In genomic region chr1:151221616-151222015, GRCh38 we compare ENCODE assay signal across 20 cellular contexts. TPM values are rescaled to one million over a fixed set of nuclear protein-coding genes. Genes with fewer than 3 reads are reported as not detected.
DNase-seq lines count a peak whose midpoint lies in the region; ATAC-seq, FAIRE-seq and TF ChIP-seq lines count a peak whose summit lies in the region.
"Had no signal": no experiment of that assay in that cellular context is flagged by ENCODE, and none has a peak within 500 bp of the region (broad histone marks: within the 10 kb centered on the region; RNA-seq: fewer than 3 reads in every experiment).

No MANE protein-coding gene starts in this region.

- no peaks in the 10 kb centered on the region for H3K27me3 ChIP-seq in left ventricle myocardium inferior (ENCODE audit: low read depth)
- no peaks in the 10 kb centered on the region for H3K27me3 ChIP-seq in right cardiac atrium (ENCODE audit: control insufficient read depth, insufficient read depth)
- no peaks in the 10 kb centered on the region for H3K27me3 ChIP-seq in GM12878 (replicated peaks in 1 of 2; ENCODE audit: control insufficient read depth in 2 of 2, insufficient read depth in 2 of 2, low read length in 1 of 2)
- H3K27me3 ChIP-seq: Peyer's patch, SJSA1 had no signal

- TF ChIP-seq POLR2A in GM12878 (IDR thresholded peaks at IDR 0.05; ENCODE audit: low read depth, low read length) = no peak

- no peaks in the 10 kb centered on the region for H3K9me3 Mint-ChIP-seq in stimulated activated effector memory CD8-positive, alpha-beta T cell treated with anti-CD3 and anti-CD28 coated beads, Interleukin-12 subunit alpha, Interleukin-12 subunit beta, amount 100 ng/mL, for 72 hours
- H3K9me3 Mint-ChIP-seq: CD4-positive, alpha-beta memory T cell; IgD-negative memory B cell; T-helper 1 cell treated with Interleukin-12 subunit alpha and Interleukin-12 subunit beta and Interleukin-4 antibody, amounts not matched to agents 30 μg/mL and 1 μg/mL, for 36 hours had no signal

- TF ChIP-seq EP300 in GM12878 (IDR thresholded peaks at IDR 0.05; ENCODE audit: borderline replicate concordance in 1 of 2, control insufficient read depth in 1 of 2, low read depth in 2 of 2, low read length in 2 of 2) = no peak

- H3K9me3 ChIP-seq in left ventricle myocardium inferior (replicated peaks) = no peaks in the 10 kb centered on the region
- no peaks in the 10 kb centered on the region for H3K9me3 ChIP-seq in right cardiac atrium (ENCODE audit: control insufficient read depth, low read length)
- H3K9me3 ChIP-seq in HEK293 (ENCODE audit: control insufficient read depth, insufficient read depth, low read depth, low read length) = no peaks in the 10 kb centered on the region
- no peaks in the 10 kb centered on the region for H3K9me3 ChIP-seq in GM12878 (replicated peaks; ENCODE audit: control insufficient read depth, insufficient read depth, low read length)
- H3K9me3 ChIP-seq: Caco-2, HAP-1, Peyer's patch, SJSA1 had no signal

- TF ChIP-seq RAD21 in GM12878 (IDR thresholded peaks at IDR 0.05; ENCODE audit: insufficient read depth, low read depth, low read length) = no peak

- H4K20me1 ChIP-seq in GM12878 (ENCODE audit: control insufficient read depth, insufficient read depth) = peaks cover 2% of the 10 kb centered on the region; the same call in 1 of the 2 replicates

- CTCF ChIA-PET in HEK293 (lab: Yijun Ruan, JAX) (no interaction called here), GM12878 (lab: Yijun Ruan, JAX) (interaction anchor here (1.1 kb wide), 1 partner anchor 30 kb away, joined by 4 read pairs; no protein-coding TSS in a partner anchor)

- H3K4me3 Mint-ChIP-seq in stimulated activated effector memory CD8-positive, alpha-beta T cell treated with anti-CD3 and anti-CD28 coated beads, Interleukin-12 subunit alpha, Interleukin-12 subunit beta, amount 100 ng/mL, for 72 hours = no peak overlapping the region
- H3K4me3 Mint-ChIP-seq: CD4-positive, alpha-beta memory T cell; IgD-negative memory B cell; T-helper 1 cell treated with Interleukin-12 subunit alpha and Interleukin-12 subunit beta and Interleukin-4 antibody, amounts not matched to agents 30 μg/mL and 1 μg/mL, for 36 hours had no signal

- no peak for DNase-seq in left ventricle myocardium inferior
- DNase-seq in right cardiac atrium = no peak
- DNase-seq in GM12878 (ENCODE audit: low read depth, low spot score) = no peak
- DNase-seq in stimulated activated effector memory CD8-positive, alpha-beta T cell treated with anti-CD3 and anti-CD28 coated beads, Interleukin-12 subunit alpha, Interleukin-12 subunit beta, amount 100 ng/mL, for 72 hours (ENCODE audit: low spot score in 2 of 2) = no peak
- DNase-seq in posterior vena cava (ENCODE audit: low spot score) = no peak
- no peak for DNase-seq in NCI-H2196 (lab: John Stamatoyannopoulos, UW; ENCODE audit: unreplicated experiment)
- DNase-seq: Caco-2; CD4-positive, alpha-beta memory T cell; DMS153; NCI-H1092; NCI-H146; NCI-H2029 treated with DMSO at 0.1 percent for 48 hours; NCI-H526; Peyer's patch had no signal

- POLR2A ChIA-PET in HEK293 (lab: Yijun Ruan, JAX) (no interaction called here), GM12878 (lab: Charles Lee) (interaction anchor here (1.5 kb wide), 1 partner anchor 21 kb away, joined by 3 read pairs; no protein-coding TSS in a partner anchor)

- ATAC-seq in right cardiac atrium = no peak
- ATAC-seq in GM12878 = no peak
- ATAC-seq in stimulated activated effector memory CD8-positive, alpha-beta T cell treated with anti-CD3 and anti-CD28 coated beads, Interleukin-12 subunit alpha, Interleukin-12 subunit beta, amount 100 ng/mL, for 72 hours = no peak
- no peak for ATAC-seq in HG03439 (IDR thresholded peaks at IDR 0.05; ENCODE audit: unreplicated experiment)

- intact Hi-C loops in left ventricle myocardium inferior (cut with micrococcal nuclease) = no loop called here
- intact Hi-C loops in right cardiac atrium (cut with DNase I) = no loop called here
- intact Hi-C loops in GM12878 (cut with micrococcal nuclease; ENCODE audit: unreplicated experiment) = no loop called here
- intact Hi-C loops in posterior vena cava (cut with DNase I) = no loop called here

- peak overlapping the region; percentile 34 for H3K27ac Mint-ChIP-seq in stimulated activated effector memory CD8-positive, alpha-beta T cell treated with anti-CD3 and anti-CD28 coated beads, Interleukin-12 subunit alpha, Interleukin-12 subunit beta, amount 100 ng/mL, for 72 hours
- H3K27ac Mint-ChIP-seq: IgD-negative memory B cell; T-helper 1 cell treated with Interleukin-12 subunit alpha and Interleukin-12 subunit beta and Interleukin-4 antibody, amounts not matched to agents 30 μg/mL and 1 μg/mL, for 36 hours had no signal

- H3K9ac ChIP-seq in GM12878 (ENCODE audit: control insufficient read depth, insufficient read depth, low read length) = no peak overlapping the region

- SMC1A ChIA-PET in GM12878 (lab: Charles Lee; ENCODE audit: uncharacterized antibody, unreplicated experiment) = no interaction called here

- no peak overlapping the region for H2AFZ ChIP-seq in GM12878 (ENCODE audit: control insufficient read depth, low read depth, low read length)

- peaks cover 31% of the 10 kb centered on the region for H3K36me3 ChIP-seq in left ventricle myocardium inferior
- H3K36me3 ChIP-seq in HEK293 (ENCODE audit: control insufficient read depth in 2 of 2, insufficient read depth in 1 of 2, low read length in 2 of 2) = peaks cover 33 to 55% of the 10 kb centered on the region in 2 experiments; a peak in 2 of 3 replicates
- peaks cover 0 to 11% of the 10 kb centered on the region in 2 experiments; a peak in 3 of 4 replicates for H3K36me3 ChIP-seq in GM12878 (ENCODE audit: control insufficient read depth in 2 of 2, insufficient read depth in 2 of 2, low read length in 1 of 2)

- peaks cover 24% of the 10 kb centered on the region for H3K79me2 ChIP-seq in GM12878 (ENCODE audit: control insufficient read depth, insufficient read depth, low read length)

- WGBS in right cardiac atrium = 85% methylated on average over 1 of the region's 1 CpG
- WGBS in GM12878 (ENCODE audit: insufficient coverage, insufficient replicate concordance, low lambda C conversion rate, missing lambda C conversion rate) = 65% methylated on average over 1 of the region's 1 CpG

- TF ChIP-seq CTCF in left ventricle myocardium inferior (IDR thresholded peaks at IDR 0.05; ENCODE audit: borderline replicate concordance) (no peak), HEK293 (tag by site-specific recombination; IDR thresholded peaks at IDR 0.05) (no peak), GM12878 (IDR thresholded peaks at IDR 0.05 in 2 of 3, conservative IDR thresholded peaks at IDR 0.05 in 1 of 3; ENCODE audit: control insufficient read depth in 2 of 3, extremely low read depth in 1 of 3, insufficient read depth in 1 of 3, low read depth in 3 of 3, low read length in 3 of 3) (no peak)

- peaks cover 11% of the 10 kb centered on the region for H3K4me1 Mint-ChIP-seq in stimulated activated effector memory CD8-positive, alpha-beta T cell treated with anti-CD3 and anti-CD28 coated beads, Interleukin-12 subunit alpha, Interleukin-12 subunit beta, amount 100 ng/mL, for 72 hours

- RAD21 ChIA-PET in GM12878 (lab: Charles Lee; ENCODE audit: unreplicated experiment) = no interaction called here

- BruUV-seq in GM12878 (replicated peaks; lab: Mats Ljungman, UMichigan) = TSS peak; percentile 21

- H3K4me1 ChIP-seq in left ventricle myocardium inferior (peaks cover 31% of the 10 kb centered on the region), right cardiac atrium (ENCODE audit: control insufficient read depth, insufficient read depth, low read length) (no peaks in the 10 kb centered on the region), HEK293 (ENCODE audit: control insufficient read depth, insufficient read depth, low read length) (no peaks in the 10 kb centered on the region), GM12878 (ENCODE audit: control insufficient read depth, insufficient read depth, low read length) (no peaks in the 10 kb centered on the region)
- H3K4me1 ChIP-seq: Caco-2, Peyer's patch, SJSA1 had no signal

- H3K4me3 ChIP-seq in left ventricle myocardium inferior (no peak overlapping the region), right cardiac atrium (ENCODE audit: low read length) (no peak overlapping the region), HEK293 (ENCODE audit: low read depth, low read length) (no peak overlapping the region), GM12878 (no peak overlapping the region)
- H3K4me3 ChIP-seq: HAP-1, Peyer's patch, SJSA1 had no signal

- H3K4me2 ChIP-seq in GM12878 (ENCODE audit: control insufficient read depth, insufficient read depth) = no peak overlapping the region

- in situ Hi-C loops in GM12878 (cut with MboI) = no loop called here

- no peak for FAIRE-seq in GM12878 (lab: Jason Lieb, UNC)

- H3K27ac ChIP-seq in left ventricle myocardium inferior (replicated peaks) (peak overlapping the region; percentile 7), right cardiac atrium (ENCODE audit: low read length) (no peak overlapping the region), HEK293 (ENCODE audit: extremely low read depth, low read depth, low read length) (no peak overlapping the region), GM12878 (ENCODE audit: control insufficient read depth, insufficient read depth) (no peak overlapping the region)
- H3K27ac ChIP-seq: Peyer's patch, SJSA1 had no signal

- peaks cover 87% of the 10 kb centered on the region for H3K36me3 Mint-ChIP-seq in stimulated activated effector memory CD8-positive, alpha-beta T cell treated with anti-CD3 and anti-CD28 coated beads, Interleukin-12 subunit alpha, Interleukin-12 subunit beta, amount 100 ng/mL, for 72 hours

RNA-seq across cellular contexts. Expression of gene PIP5K1A, which starts 23.3 kb away (rescaled TPM):
- total RNA-seq in left ventricle myocardium inferior = 28.5 TPM
- total RNA-seq in right cardiac atrium = 10 to 100 TPM; 33.7 to 50.7 (median 38.2) TPM
- polyA plus RNA-seq in right cardiac atrium = 20.4 TPM
- 299 and 304 TPM in 2 replicates for total RNA-seq in GM12878 (2013; cell fraction: nucleolus; rRNA removed)
- 66.3 and 68.7 TPM in 2 replicates for total RNA-seq in GM12878 (2014; rRNA removed)
- total RNA-seq in GM12878 (2014; rRNA removed; fragmentation: Illumina TruSeq; extraction: Trizol) = 50.2 and 55.8 TPM in 2 replicates
- total RNA-seq in GM12878 (2021) = 58.1 and 58.4 TPM in 2 replicates
- 28.1 TPM for polyA plus RNA-seq in GM12878 (2011; ENCODE audit: low read depth)
- polyA plus RNA-seq in GM12878 (2011; rRNA removed) = 81.0 and 114 TPM in 2 replicates
- 75.7 and 104 TPM in 2 replicates for polyA plus RNA-seq in GM12878 (2011; cell fraction: cytosol; rRNA removed)
- 116 and 117 TPM in 2 replicates for polyA plus RNA-seq in GM12878 (2011; cell fraction: nucleus; rRNA removed)
- 30.2 and 34.5 TPM in 2 replicates for polyA plus RNA-seq in GM12878 (2012)
- polyA plus RNA-seq in GM12878 (2014; fragmentation: Illumina TruSeq; extraction: Trizol) = 75.0 and 96.5 TPM in 2 replicates
- 1 to 10 TPM; 4.5 to 5.8 TPM for polyA plus RNA-seq in GM12878 (2014; fragmentation: Nextera tagmentation; extraction: Ambion mirVana)
- polyA plus RNA-seq in GM12878 (2014; rRNA removed) = 50.7 and 52.7 TPM in 2 replicates
- 10 to 100 TPM; 25.7 to 26.4 TPM for polyA plus RNA-seq in GM12878 (2016; fragmentation: Nextera tagmentation; extraction: Ambion mirVana)
- polyA minus RNA-seq in GM12878 (2011; rRNA and poly(A)+ RNA removed) = 141 and 213 TPM in 2 replicates
- polyA minus RNA-seq in GM12878 (2011; cell fraction: cytosol; rRNA and poly(A)+ RNA removed) = 34.2 and 44.1 TPM in 2 replicates
- 56.6 and 76.3 TPM in 2 replicates for polyA minus RNA-seq in GM12878 (2011; cell fraction: nucleus; rRNA and poly(A)+ RNA removed)
- total RNA-seq in posterior vena cava = 10 to 100 TPM; 39.1 to 41.9 TPM

RNA-seq across cellular contexts. Expression of gene VPS72, which starts 31.6 kb away (rescaled TPM):
- 40.5 TPM for total RNA-seq in left ventricle myocardium inferior
- 10 to 100 TPM; 40.0 to 52.3 (median 41.7) TPM for total RNA-seq in right cardiac atrium
- 37.3 TPM for polyA plus RNA-seq in right cardiac atrium
- 16.4 and 18.4 TPM in 2 replicates for total RNA-seq in GM12878 (2013; cell fraction: nucleolus; rRNA removed)
- 52.5 and 53.7 TPM in 2 replicates for total RNA-seq in GM12878 (2014; rRNA removed)
- total RNA-seq in GM12878 (2014; rRNA removed; fragmentation: Illumina TruSeq; extraction: Trizol) = 40.6 and 47.5 TPM in 2 replicates
- total RNA-seq in GM12878 (2021) = 56.5 and 58.4 TPM in 2 replicates
- 19.3 TPM for polyA plus RNA-seq in GM12878 (2011; ENCODE audit: low read depth)
- polyA plus RNA-seq in GM12878 (2011; rRNA removed) = 73.7 and 96.0 TPM in 2 replicates
- 47.3 and 54.0 TPM in 2 replicates for polyA plus RNA-seq in GM12878 (2011; cell fraction: cytosol; rRNA removed)
- 29.2 and 31.1 TPM in 2 replicates for polyA plus RNA-seq in GM12878 (2011; cell fraction: nucleus; rRNA removed)
- polyA plus RNA-seq in GM12878 (2012) = 25.8 and 26.8 TPM in 2 replicates
- 77.8 and 85.4 TPM in 2 replicates for polyA plus RNA-seq in GM12878 (2014; fragmentation: Illumina TruSeq; extraction: Trizol)
- polyA plus RNA-seq in GM12878 (2014; fragmentation: Nextera tagmentation; extraction: Ambion mirVana) = 1 to 10 TPM; 6.7 to 9.0 TPM
- 56.0 and 57.7 TPM in 2 replicates for polyA plus RNA-seq in GM12878 (2014; rRNA removed)
- polyA plus RNA-seq in GM12878 (2016; fragmentation: Nextera tagmentation; extraction: Ambion mirVana) = 10 to 100 TPM; 63.7 to 67.5 TPM
- 19.7 and 32.2 TPM in 2 replicates for polyA minus RNA-seq in GM12878 (2011; rRNA and poly(A)+ RNA removed)
- 11.9 and 13.0 TPM in 2 replicates for polyA minus RNA-seq in GM12878 (2011; cell fraction: cytosol; rRNA and poly(A)+ RNA removed)
- 5.9 and 8.9 TPM in 2 replicates for polyA minus RNA-seq in GM12878 (2011; cell fraction: nucleus; rRNA and poly(A)+ RNA removed)
- 10 to 100 TPM; 28.4 to 38.5 TPM for total RNA-seq in posterior vena cava

RNA-seq across cellular contexts. Expression of gene PSMD4, which starts 32.9 kb away (rescaled TPM):
- total RNA-seq in left ventricle myocardium inferior (142 TPM), right cardiac atrium (100 to 1,000 TPM; 134 to 163 (median 144) TPM), GM12878 (2014; rRNA removed) (167 and 169 TPM in 2 replicates), GM12878 (2014; rRNA removed; fragmentation: Illumina TruSeq; extraction: Trizol) (201 and 209 TPM in 2 replicates), GM12878 (2021) (179 and 186 TPM in 2 replicates), posterior vena cava (100 to 1,000 TPM; 131 to 139 TPM)
- polyA plus RNA-seq in right cardiac atrium (152 TPM), GM12878 (2011; rRNA removed) (221 and 241 TPM in 2 replicates), GM12878 (2014; fragmentation: Illumina TruSeq; extraction: Trizol) (145 and 174 TPM in 2 replicates), GM12878 (2014; fragmentation: Nextera tagmentation; extraction: Ambion mirVana) (100 to 1,000 TPM; 129 to 190 TPM), GM12878 (2014; rRNA removed) (165 and 182 TPM in 2 replicates), GM12878 (2016; fragmentation: Nextera tagmentation; extraction: Ambion mirVana) (100 to 1,000 TPM; 264 to 281 TPM)
- total RNA-seq in GM12878 (2013; cell fraction: nucleolus; rRNA removed) = 46.4 and 48.2 TPM in 2 replicates
- polyA plus RNA-seq in GM12878 (2011; ENCODE audit: low read depth) = 113 TPM
- polyA plus RNA-seq in GM12878 (2011; cell fraction: cytosol; rRNA removed) = 264 and 310 TPM in 2 replicates
- polyA plus RNA-seq in GM12878 (2011; cell fraction: nucleus; rRNA removed) = 130 and 154 TPM in 2 replicates
- polyA plus RNA-seq in GM12878 (2012) = 143 and 169 TPM in 2 replicates
- polyA minus RNA-seq in GM12878 (2011; rRNA and poly(A)+ RNA removed) = 211 and 229 TPM in 2 replicates
- 48.0 and 71.5 TPM in 2 replicates for polyA minus RNA-seq in GM12878 (2011; cell fraction: cytosol; rRNA and poly(A)+ RNA removed)
- polyA minus RNA-seq in GM12878 (2011; cell fraction: nucleus; rRNA and poly(A)+ RNA removed) = 26.8 and 47.2 TPM in 2 replicates

RNA-seq across cellular contexts. Expression of gene TMOD4, which starts 45.8 kb away (rescaled TPM):
- total RNA-seq in left ventricle myocardium inferior (not detected), right cardiac atrium (not detected), GM12878 (2014; rRNA removed) (0.38 and 0.56 TPM in 2 replicates), GM12878 (2014; rRNA removed; fragmentation: Illumina TruSeq; extraction: Trizol) (not detected in 2 replicates), GM12878 (2021) (1.2 TPM in 1 of 2 replicates, not detected in the other), posterior vena cava (under 1 TPM in 1 of 2 donors, not detected in 1; 0.88 TPM)
- polyA plus RNA-seq in right cardiac atrium (0.20 TPM), GM12878 (2011; rRNA removed) (0.98 and 1.4 TPM in 2 replicates), GM12878 (2014; fragmentation: Illumina TruSeq; extraction: Trizol) (0.38 and 1.1 TPM in 2 replicates), GM12878 (2014; fragmentation: Nextera tagmentation; extraction: Ambion mirVana) (under 1 TPM; 0.45 to 0.51 TPM), GM12878 (2014; rRNA removed) (0.41 and 0.43 TPM in 2 replicates), GM12878 (2016; fragmentation: Nextera tagmentation; extraction: Ambion mirVana) (under 1 TPM; 0.30 to 0.50 TPM)
- total RNA-seq in GM12878 (2013; cell fraction: nucleolus; rRNA removed) = not detected in 2 replicates
- polyA plus RNA-seq in GM12878 (2011; ENCODE audit: low read depth) = not detected
- polyA plus RNA-seq in GM12878 (2011; cell fraction: cytosol; rRNA removed) = 0.15 and 0.69 TPM in 2 replicates
- 2.1 and 2.4 TPM in 2 replicates for polyA plus RNA-seq in GM12878 (2011; cell fraction: nucleus; rRNA removed)
- polyA plus RNA-seq in GM12878 (2012) = 0.39 and 1.8 TPM in 2 replicates
- polyA minus RNA-seq in GM12878 (2011; rRNA and poly(A)+ RNA removed) = 3.8 TPM in 1 of 2 replicates, not detected in the other
- polyA minus RNA-seq in GM12878 (2011; cell fraction: cytosol; rRNA and poly(A)+ RNA removed) = not detected in 2 replicates
- not detected in 2 replicates for polyA minus RNA-seq in GM12878 (2011; cell fraction: nucleus; rRNA and poly(A)+ RNA removed)
- polyA plus RNA-seq: CD4-positive, alpha-beta memory T cell had no signal

RNA-seq across cellular contexts. Expression of gene SCNM1, which starts 55.7 kb away (rescaled TPM):
- total RNA-seq in left ventricle myocardium inferior (19.4 TPM), right cardiac atrium (10 to 100 TPM; 18.3 to 25.6 (median 21.5) TPM), GM12878 (2014; rRNA removed) (70.8 and 80.8 TPM in 2 replicates), GM12878 (2014; rRNA removed; fragmentation: Illumina TruSeq; extraction: Trizol) (55.3 and 66.5 TPM in 2 replicates), GM12878 (2021) (47.6 and 51.0 TPM in 2 replicates), posterior vena cava (10 to 100 TPM; 26.5 to 27.0 TPM)
- polyA plus RNA-seq in right cardiac atrium (23.7 TPM), GM12878 (2011; rRNA removed) (19.7 and 25.8 TPM in 2 replicates), GM12878 (2014; fragmentation: Illumina TruSeq; extraction: Trizol) (55.5 and 89.7 TPM in 2 replicates), GM12878 (2014; fragmentation: Nextera tagmentation; extraction: Ambion mirVana) (100 to 1,000 TPM; 191 to 207 TPM), GM12878 (2014; rRNA removed) (43.0 and 45.1 TPM in 2 replicates), GM12878 (2016; fragmentation: Nextera tagmentation; extraction: Ambion mirVana) (10 to 100 TPM; 83.0 to 87.4 TPM)
- total RNA-seq in GM12878 (2013; cell fraction: nucleolus; rRNA removed) = 29.2 and 35.2 TPM in 2 replicates
- 56.3 TPM for polyA plus RNA-seq in GM12878 (2011; ENCODE audit: low read depth)
- 26.1 and 31.0 TPM in 2 replicates for polyA plus RNA-seq in GM12878 (2011; cell fraction: cytosol; rRNA removed)
- 42.0 and 45.0 TPM in 2 replicates for polyA plus RNA-seq in GM12878 (2011; cell fraction: nucleus; rRNA removed)
- polyA plus RNA-seq in GM12878 (2012) = 51.0 and 59.7 TPM in 2 replicates
- 15.1 and 21.2 TPM in 2 replicates for polyA minus RNA-seq in GM12878 (2011; rRNA and poly(A)+ RNA removed)
- 7.3 and 13.4 TPM in 2 replicates for polyA minus RNA-seq in GM12878 (2011; cell fraction: cytosol; rRNA and poly(A)+ RNA removed)
- 11.5 and 17.4 TPM in 2 replicates for polyA minus RNA-seq in GM12878 (2011; cell fraction: nucleus; rRNA and poly(A)+ RNA removed)
